18 cellular contexts compared by ENCODE assay signal in the genomic region with DNA sequence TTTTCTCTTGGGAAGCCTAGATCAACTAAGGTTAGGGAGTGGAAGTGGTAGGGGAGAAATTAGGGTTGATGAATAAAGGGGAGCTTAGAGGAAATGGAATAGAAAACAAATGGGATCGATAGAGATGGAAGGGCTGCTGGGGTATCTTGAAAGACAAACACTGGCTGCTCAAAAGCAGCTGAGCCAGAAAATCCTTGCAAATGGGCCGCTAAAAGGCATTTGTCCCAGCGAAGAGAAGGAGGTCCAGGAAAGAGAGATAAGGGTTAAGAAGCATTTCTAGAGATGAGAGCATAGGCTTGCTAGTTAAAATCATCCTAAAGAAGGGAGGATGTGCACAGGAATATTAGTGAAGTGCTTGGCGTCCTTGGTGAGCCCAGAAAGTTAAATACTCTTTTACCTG.
"Had no signal": no experiment of that assay in that cellular context is flagged by ENCODE, and none has a peak within 500 bp of the region (broad histone marks: within the 10 kb centered on the region; RNA-seq: fewer than 3 reads in every experiment).

No MANE protein-coding gene starts in this region.

- H3K9me3 ChIP-seq: neutrophil had no signal

- H3K27ac Mint-ChIP-seq: activated CD8-positive, alpha-beta T cell treated with anti-CD3 and anti-CD28 coated beads, Interleukin-2, amount 10 ng/mL, durations not matched to agents 7 days and 5 days; activated naive CD8-positive, alpha-beta T cell; dendritic cell treated with granulocyte-macrophage colony-stimulating factor and Interleukin-4, amounts not matched to agents 40 ng/mL and 50 ng/mL, for 4 days; stimulated activated naive B cell treated with anti-CD40 and anti-IgM and Interleukin-4, amounts not matched to agents 10 μg/mL and 1 μg/mL and 100 μg/mL, for 72 hours; type B pancreatic cell; WTC11 had no signal

- DNase-seq: activated CD4-positive, alpha-beta T cell treated with anti-CD3 and anti-CD28 coated beads for 4 hours; activated CD8-positive, alpha-beta memory T cell treated with anti-CD3 and anti-CD28 coated beads, Interleukin-2, amount 50 U/mL, for 4 hours; activated CD8-positive, alpha-beta T cell treated with anti-CD3 and anti-CD28 coated beads, Interleukin-2, amount 10 ng/mL, durations not matched to agents 7 days and 5 days; activated effector memory CD4-positive, alpha-beta T cell treated with anti-CD3 and anti-CD28 coated beads, Interleukin-2, amount 50 U/mL, for 16 hours; activated T-cell treated with anti-CD3 and anti-CD28 coated beads, Interleukin-2, amount 50 U/mL, for 48 hours; brain microvascular endothelial cell; effector memory CD4-positive, alpha-beta T cell; posterior cingulate gyrus; retina; stimulated activated CD4-positive, alpha-beta T cell treated with anti-CD3 and anti-CD28 coated beads, Interleukin-15, amount 100 ng/mL, for 24 hours; stimulated activated CD4-positive, alpha-beta T cell treated with anti-CD3 and anti-CD28 coated beads, Interleukin-4, amount 100 ng/mL, for 1 hour; stimulated activated naive B cell treated with anti-CD40 and anti-IgM and Interleukin-4, amounts not matched to agents 10 μg/mL and 1 μg/mL and 100 μg/mL, for 72 hours; SW 1271 had no signal

- H3K36me3 ChIP-seq: brain microvascular endothelial cell, neutrophil had no signal

- H3K9me3 Mint-ChIP-seq: dendritic cell treated with granulocyte-macrophage colony-stimulating factor and Interleukin-4, amounts not matched to agents 40 ng/mL and 50 ng/mL, for 4 days; type B pancreatic cell; WTC11 had no signal

- H3K27me3 Mint-ChIP-seq: activated naive CD8-positive, alpha-beta T cell; dendritic cell treated with granulocyte-macrophage colony-stimulating factor and Interleukin-4, amounts not matched to agents 40 ng/mL and 50 ng/mL, for 4 days; type B pancreatic cell had no signal

- H3K36me3 Mint-ChIP-seq: stimulated activated naive B cell treated with anti-CD40 and anti-IgM and Interleukin-4, amounts not matched to agents 10 μg/mL and 1 μg/mL and 100 μg/mL, for 72 hours; type B pancreatic cell; WTC11 had no signal

- H3K4me3 Mint-ChIP-seq: activated CD8-positive, alpha-beta T cell treated with anti-CD3 and anti-CD28 coated beads, Interleukin-2, amount 10 ng/mL, durations not matched to agents 7 days and 5 days; activated naive CD8-positive, alpha-beta T cell; dendritic cell treated with granulocyte-macrophage colony-stimulating factor and Interleukin-4, amounts not matched to agents 40 ng/mL and 50 ng/mL, for 4 days; stimulated activated naive B cell treated with anti-CD40 and anti-IgM and Interleukin-4, amounts not matched to agents 10 μg/mL and 1 μg/mL and 100 μg/mL, for 72 hours; type B pancreatic cell; WTC11 had no signal

- H3K27me3 ChIP-seq: brain microvascular endothelial cell, neutrophil had no signal

- ATAC-seq: activated CD8-positive, alpha-beta T cell treated with anti-CD3 and anti-CD28 coated beads, Interleukin-2, amount 10 ng/mL, durations not matched to agents 7 days and 5 days; stimulated activated naive B cell treated with anti-CD40 and anti-IgM and Interleukin-4, amounts not matched to agents 10 μg/mL and 1 μg/mL and 100 μg/mL, for 72 hours; WTC11 had no signal

- H3K27ac ChIP-seq: brain microvascular endothelial cell, neutrophil had no signal
